Comparison of ENCODE assay signal across 1 cellular context in genomic region chr10:6107616-6108015, GRCh38.
TF ChIP-seq lines count a peak whose summit lies in the region.

No MANE protein-coding gene starts in this region.

TF ChIP-seq in K562, 482 proteins besides CTCF, POLR2A, EP300 and RAD21:
- TF ChIP-seq ZNF316 (IDR thresholded peaks at IDR 0.05) (peak; percentile 81), C11orf30 (IDR thresholded peaks at IDR 0.05; ENCODE audit: low read depth) (peak; percentile 65; the same call in 1 of the 2 replicates), MAFG (tag; conservative IDR thresholded peaks at IDR 0.05) (peak; percentile 56)
TF ChIP-seq in K562: peak in this region for 3; not testable (repeated sequence) for 479.
